ENCODE assay signal across 2 cellular contexts in the genomic region with DNA sequence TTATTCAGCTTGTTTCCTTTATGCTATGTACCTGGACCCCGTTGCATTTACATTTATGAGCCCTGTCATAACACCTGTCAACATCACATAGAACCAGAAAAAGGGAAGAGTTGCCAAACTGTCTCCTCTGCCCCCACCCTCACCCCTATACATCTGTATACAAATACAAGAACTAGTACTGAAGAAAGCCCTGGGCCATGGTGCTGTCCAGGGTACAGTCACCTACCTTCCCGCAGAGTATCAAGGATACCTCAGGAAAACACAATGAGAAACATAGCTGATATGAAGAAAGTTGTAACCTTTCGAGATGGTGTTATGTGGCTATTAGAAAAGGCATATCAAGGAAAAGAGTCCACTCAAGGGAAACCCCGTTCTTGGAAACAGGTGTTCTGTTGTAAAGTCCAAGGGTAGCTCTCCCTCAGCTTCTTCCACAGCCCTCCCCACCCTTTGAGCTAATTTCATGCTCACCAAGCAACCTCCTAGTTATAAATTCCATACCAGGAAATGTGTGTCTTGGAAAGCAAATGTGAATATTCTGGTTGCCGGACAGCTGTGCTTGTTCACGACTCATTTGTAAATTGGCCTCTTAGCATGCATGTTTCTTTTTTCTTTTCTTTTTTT.
TF ChIP-seq lines count a peak whose summit lies in the region.

No MANE protein-coding gene starts in this region.

TF ChIP-seq in SK-N-SH, 30 proteins besides CTCF, POLR2A, EP300 and RAD21 (continued from another document):
- TF ChIP-seq, protein P1, sequence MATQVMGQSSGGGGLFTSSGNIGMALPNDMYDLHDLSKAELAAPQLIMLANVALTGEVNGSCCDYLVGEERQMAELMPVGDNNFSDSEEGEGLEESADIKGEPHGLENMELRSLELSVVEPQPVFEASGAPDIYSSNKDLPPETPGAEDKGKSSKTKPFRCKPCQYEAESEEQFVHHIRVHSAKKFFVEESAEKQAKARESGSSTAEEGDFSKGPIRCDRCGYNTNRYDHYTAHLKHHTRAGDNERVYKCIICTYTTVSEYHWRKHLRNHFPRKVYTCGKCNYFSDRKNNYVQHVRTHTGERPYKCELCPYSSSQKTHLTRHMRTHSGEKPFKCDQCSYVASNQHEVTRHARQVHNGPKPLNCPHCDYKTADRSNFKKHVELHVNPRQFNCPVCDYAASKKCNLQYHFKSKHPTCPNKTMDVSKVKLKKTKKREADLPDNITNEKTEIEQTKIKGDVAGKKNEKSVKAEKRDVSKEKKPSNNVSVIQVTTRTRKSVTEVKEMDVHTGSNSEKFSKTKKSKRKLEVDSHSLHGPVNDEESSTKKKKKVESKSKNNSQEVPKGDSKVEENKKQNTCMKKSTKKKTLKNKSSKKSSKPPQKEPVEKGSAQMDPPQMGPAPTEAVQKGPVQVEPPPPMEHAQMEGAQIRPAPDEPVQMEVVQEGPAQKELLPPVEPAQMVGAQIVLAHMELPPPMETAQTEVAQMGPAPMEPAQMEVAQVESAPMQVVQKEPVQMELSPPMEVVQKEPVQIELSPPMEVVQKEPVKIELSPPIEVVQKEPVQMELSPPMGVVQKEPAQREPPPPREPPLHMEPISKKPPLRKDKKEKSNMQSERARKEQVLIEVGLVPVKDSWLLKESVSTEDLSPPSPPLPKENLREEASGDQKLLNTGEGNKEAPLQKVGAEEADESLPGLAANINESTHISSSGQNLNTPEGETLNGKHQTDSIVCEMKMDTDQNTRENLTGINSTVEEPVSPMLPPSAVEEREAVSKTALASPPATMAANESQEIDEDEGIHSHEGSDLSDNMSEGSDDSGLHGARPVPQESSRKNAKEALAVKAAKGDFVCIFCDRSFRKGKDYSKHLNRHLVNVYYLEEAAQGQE (IDR thresholded peaks at IDR 0.05; ENCODE audit: low read depth, low read length), result peak; percentile 77; the same call in 1 of the 2 replicates
TF ChIP-seq in SK-N-SH: peak in this region for 1.

TF ChIP-seq in Ishikawa, 13 proteins besides CTCF, POLR2A, EP300 and RAD21:
- TF ChIP-seq, protein P1 (IDR thresholded peaks at IDR 0.05; ENCODE audit: low read depth), result peak; percentile 69
- no peak for TF ChIP-seq ZBTB7A (IDR thresholded peaks at IDR 0.05; ENCODE audit: low read depth)
TF ChIP-seq in Ishikawa: peak in this region for 1.
